In genomic region chr11:36726420-36726819, GRCh38 we compare ENCODE assay signal across 8 cellular contexts.
"Had no signal": no experiment of that assay in that cellular context is flagged by ENCODE, and none has a peak within 500 bp of the region (broad histone marks: within the 10 kb centered on the region; RNA-seq: fewer than 3 reads in every experiment).

No MANE protein-coding gene starts in this region.

- H3K4me3 ChIP-seq: K562 had no signal

- H3K27ac Mint-ChIP-seq: IgD-negative memory B cell had no signal

- H3K27ac ChIP-seq: HL-60 had no signal

- FAIRE-seq: HepG2, HTR-8/SVneo, K562 had no signal

- H3K4me3 Mint-ChIP-seq: IgD-negative memory B cell had no signal

- H3K36me3 Mint-ChIP-seq: IgD-negative memory B cell had no signal

- ATAC-seq: HepG2, K562 had no signal

- DNase-seq: IMR-90, KBM-7, KG1 had no signal
